ENCODE assay signal across 8 cellular contexts in genomic region chr2:86719637-86720540, GRCh38. TPM values are rescaled to one million over a fixed set of nuclear protein-coding genes. Genes with fewer than 3 reads are reported as not detected.
DNase-seq lines count a peak whose midpoint lies in the region; ATAC-seq and FAIRE-seq lines count a peak whose summit lies in the region.
"Not testable (repeated sequence)": the region's sequence is repeated elsewhere in the genome, so short reads cannot be mapped to it uniquely, and the experiment has no call there.

TSS of gene RMND5A (plus strand) at chr2:86720291. CDS start at chr2:86720668, 377 bp downstream.

- not testable (repeated sequence) for H3K4me1 ChIP-seq in mesodermal cell (ENCODE audit: control insufficient read depth, insufficient read depth, low read length, poor library complexity, severe bottlenecking)

- not testable (repeated sequence) for H3K9me3 ChIP-seq in mesodermal cell (ENCODE audit: control insufficient read depth, low read length)

- peak within 1 kb of the TSS; percentile 91 for H3K27ac ChIP-seq in mesodermal cell (ENCODE audit: low read depth, low read length, severe bottlenecking)

- 0% methylated on average over 6 of the region's 95 CpGs; no CpG with 5 or more reads in 1 of the 2 experiments for WGBS in mesodermal cell (ENCODE audit: insufficient coverage in 2 of 2), 2 experiments

- FAIRE-seq in HTR-8/SVneo (lab: Jason Lieb, UNC) (peak; percentile 96), endometrium (lab: Jason Lieb, UNC) (peak; percentile 97)

- peak within 1 kb of the TSS; percentile 49 for H3K4me3 ChIP-seq in mesodermal cell (ENCODE audit: extremely low read depth, insufficient read depth, low read length, poor library complexity, severe bottlenecking)

- ATAC-seq in GM21367 (IDR thresholded peaks at IDR 0.05; ENCODE audit: unreplicated experiment), result peak; percentile 88

- peak; percentile 89 for DNase-seq in COR-L47 (lab: John Stamatoyannopoulos, UW)
- DNase-seq in HTR-8/SVneo (ENCODE audit: insufficient read length, low spot score), result peak; percentile 22
- peak; percentile 81 for DNase-seq in OCI-M2 (lab: John Stamatoyannopoulos, UW; ENCODE audit: unreplicated experiment)
- peak; percentile 85 for DNase-seq in activated T-cell treated with anti-CD3 and anti-CD28 coated beads for 1 hour (ENCODE audit: low read depth)
- DNase-seq in stimulated activated CD8-positive, alpha-beta memory T cell treated with anti-CD3 and anti-CD28 coated beads, Interleukin-12 subunit alpha, Interleukin-12 subunit beta, amount 100 ng/mL, for 4 hours (ENCODE audit: low read depth), result peak; percentile 93

- not testable (repeated sequence) for H3K36me3 ChIP-seq in mesodermal cell (ENCODE audit: control insufficient read depth, insufficient read depth, low read length)

RNA-seq across cellular contexts. Expression of gene RMND5A, which starts in this region (rescaled TPM):
- polyA plus RNA-seq in mesodermal cell (2013, experiment 1 of 2), result 25.4 TPM
- 22.6 TPM for polyA plus RNA-seq in mesodermal cell (2013, experiment 2 of 2)

Comparison
In these comparisons a context has a peak if more than half of its experiments do, and no peak if none do; other contexts are left out.
1. Peak in every context shown above with its lines: DNase-seq, ATAC-seq, H3K4me3 ChIP-seq and H3K27ac ChIP-seq.
2. DNase-seq: peak in every context shown above with its lines; median percentile 93 in stimulated activated CD8-positive, alpha-beta memory T cell treated with anti-CD3 and anti-CD28 coated beads, Interleukin-12 subunit alpha, Interleukin-12 subunit beta, amount 100 ng/mL, for 4 hours; 89 in COR-L47; 85 in activated T-cell treated with anti-CD3 and anti-CD28 coated beads for 1 hour; 81 in OCI-M2; 22 in HTR-8/SVneo.